16 cellular contexts compared by ENCODE assay signal in genomic region chr12:26513357-26514043, GRCh38.
"Had no signal": no experiment of that assay in that cellular context is flagged by ENCODE, and none has a peak within 500 bp of the region (broad histone marks: within the 10 kb centered on the region; RNA-seq: fewer than 3 reads in every experiment).

No MANE protein-coding gene starts in this region.

- H3K4me3 Mint-ChIP-seq: activated CD4-positive, alpha-beta T cell treated with anti-CD3 and anti-CD28 coated beads, Interleukin-2, amount 10 ng/mL, durations not matched to agents 7 days and 5 days; activated naive CD8-positive, alpha-beta T cell treated with anti-CD3 and anti-CD28 coated beads, Interleukin-2, amount 10 ng/mL, durations not matched to agents 7 days and 5 days; memory B cell; natural killer cell; stimulated activated effector memory CD8-positive, alpha-beta T cell treated with anti-CD3 and anti-CD28 coated beads, Interleukin-12 subunit alpha, Interleukin-12 subunit beta, amount 100 ng/mL, for 72 hours had no signal

- H3K27ac Mint-ChIP-seq: activated CD4-positive, alpha-beta T cell treated with anti-CD3 and anti-CD28 coated beads, Interleukin-2, amount 10 ng/mL, durations not matched to agents 7 days and 5 days; activated naive CD8-positive, alpha-beta T cell treated with anti-CD3 and anti-CD28 coated beads, Interleukin-2, amount 10 ng/mL, durations not matched to agents 7 days and 5 days; memory B cell; natural killer cell; stimulated activated effector memory CD8-positive, alpha-beta T cell treated with anti-CD3 and anti-CD28 coated beads, Interleukin-12 subunit alpha, Interleukin-12 subunit beta, amount 100 ng/mL, for 72 hours had no signal

- H3K36me3 ChIP-seq: brain microvascular endothelial cell, esophagus squamous epithelium, prostate gland had no signal

- H3K27me3 ChIP-seq: brain microvascular endothelial cell, esophagus squamous epithelium had no signal

- FAIRE-seq: endothelial cell of umbilical vein had no signal

- H3K4me1 Mint-ChIP-seq: activated CD4-positive, alpha-beta T cell treated with anti-CD3 and anti-CD28 coated beads, Interleukin-2, amount 10 ng/mL, durations not matched to agents 7 days and 5 days; activated naive CD8-positive, alpha-beta T cell treated with anti-CD3 and anti-CD28 coated beads, Interleukin-2, amount 10 ng/mL, durations not matched to agents 7 days and 5 days; stimulated activated effector memory CD8-positive, alpha-beta T cell treated with anti-CD3 and anti-CD28 coated beads, Interleukin-12 subunit alpha, Interleukin-12 subunit beta, amount 100 ng/mL, for 72 hours had no signal

- H3K4me3 ChIP-seq: esophagus squamous epithelium, prostate gland had no signal

- ATAC-seq: natural killer cell; stimulated activated effector memory CD8-positive, alpha-beta T cell treated with anti-CD3 and anti-CD28 coated beads, Interleukin-12 subunit alpha, Interleukin-12 subunit beta, amount 100 ng/mL, for 72 hours had no signal

- DNase-seq: activated CD4-positive, alpha-beta T cell treated with anti-CD3 and anti-CD28 coated beads, Interleukin-2, amount 10 ng/mL, durations not matched to agents 7 days and 5 days; activated naive CD4-positive, alpha-beta T cell; activated naive CD8-positive, alpha-beta T cell treated with anti-CD3 and anti-CD28 coated beads, Interleukin-2, amount 10 ng/mL, durations not matched to agents 7 days and 5 days; anterior cingulate cortex; brain microvascular endothelial cell; cortex of kidney; effector CD4-positive, alpha-beta T cell; esophagus squamous epithelium; natural killer cell; occipital lobe; stimulated activated CD4-positive, alpha-beta T cell treated with anti-CD3 and anti-CD28 coated beads, Interleukin-12 subunit alpha, Interleukin-12 subunit beta, amount 100 ng/mL, for 4 hours; stimulated activated CD4-positive, alpha-beta T cell treated with anti-CD3 and anti-CD28 coated beads, Interleukin-2, amount 100 ng/mL, for 24 hours had no signal

- H3K9me3 Mint-ChIP-seq: memory B cell; stimulated activated effector memory CD8-positive, alpha-beta T cell treated with anti-CD3 and anti-CD28 coated beads, Interleukin-12 subunit alpha, Interleukin-12 subunit beta, amount 100 ng/mL, for 72 hours had no signal

- H3K4me1 ChIP-seq: esophagus squamous epithelium, prostate gland had no signal

- H3K27ac ChIP-seq: brain microvascular endothelial cell, esophagus squamous epithelium, prostate gland had no signal

- H3K36me3 Mint-ChIP-seq: natural killer cell; stimulated activated effector memory CD8-positive, alpha-beta T cell treated with anti-CD3 and anti-CD28 coated beads, Interleukin-12 subunit alpha, Interleukin-12 subunit beta, amount 100 ng/mL, for 72 hours had no signal

- H3K9me3 ChIP-seq: esophagus squamous epithelium, prostate gland had no signal

- H3K27me3 Mint-ChIP-seq: activated CD4-positive, alpha-beta T cell treated with anti-CD3 and anti-CD28 coated beads, Interleukin-2, amount 10 ng/mL, durations not matched to agents 7 days and 5 days; activated naive CD8-positive, alpha-beta T cell treated with anti-CD3 and anti-CD28 coated beads, Interleukin-2, amount 10 ng/mL, durations not matched to agents 7 days and 5 days; memory B cell had no signal
